Comparison of ENCODE assay signal across 8 cellular contexts in the genomic region with DNA sequence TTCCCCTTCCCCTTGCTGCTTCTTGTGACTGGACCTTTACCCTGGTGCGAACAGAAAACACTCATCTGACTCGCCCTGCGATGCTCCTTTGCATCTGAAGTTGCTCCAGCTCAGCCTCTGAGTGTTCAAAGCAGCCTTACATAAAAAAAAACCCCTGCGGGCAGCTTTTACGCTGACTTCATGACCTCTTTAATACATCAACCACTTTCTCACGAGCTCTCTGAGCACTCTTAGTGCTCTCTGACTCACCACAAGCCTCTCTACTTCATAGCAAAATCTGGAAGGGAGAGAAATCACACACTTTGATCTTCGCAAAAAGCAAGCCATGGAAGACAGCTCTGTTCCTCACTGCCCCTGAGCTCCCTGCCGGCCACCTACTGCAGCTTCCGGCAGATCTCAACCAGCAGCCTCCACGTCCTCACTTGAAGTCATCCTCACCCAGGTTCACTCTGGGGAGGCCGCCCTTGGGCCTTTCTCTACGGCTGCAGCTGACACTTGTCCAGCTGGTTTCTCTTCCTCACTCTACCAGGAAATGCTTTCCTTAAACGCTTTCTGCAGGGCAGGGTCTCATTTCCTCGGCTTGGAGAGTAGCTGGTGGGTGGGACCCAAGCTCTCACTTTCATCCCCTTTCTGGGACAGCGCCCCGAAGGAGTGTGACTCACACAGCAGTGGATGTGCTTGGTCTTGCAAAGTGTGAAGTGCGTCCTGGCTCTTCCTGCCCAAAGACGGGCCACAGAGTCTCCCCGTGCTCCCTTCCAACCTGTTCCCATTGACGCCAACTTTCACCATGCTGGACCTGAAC. TPM values are rescaled to one million over a fixed set of nuclear protein-coding genes. Genes with fewer than 3 reads are reported as not detected.
DNase-seq lines count a peak whose midpoint lies in the region; ATAC-seq, FAIRE-seq and TF ChIP-seq lines count a peak whose summit lies in the region.

No MANE protein-coding gene starts in this region.

- BruUV-seq in Caco-2 (replicated peaks; lab: Mats Ljungman, UMichigan) (no TSS peak), K562 (replicated peaks; lab: Mats Ljungman, UMichigan) (no TSS peak)

- H3K9me3 ChIP-seq in Caco-2 (no peaks in the 10 kb centered on the region), K562 (replicated peaks; ENCODE audit: control insufficient read depth, insufficient read depth, low read depth, low read length) (no peaks in the 10 kb centered on the region), mucosa of descending colon (no peaks in the 10 kb centered on the region), esophagus muscularis mucosa (no peaks in the 10 kb centered on the region)

- intact Hi-C loops in Caco-2 (cut with micrococcal nuclease; ENCODE audit: unreplicated experiment): loop anchor here (1.0 to 2.0 kb wide), 5 partner anchors 10 to 71 kb away; no protein-coding TSS in a partner anchor
- intact Hi-C loops in K562 (cut with micrococcal nuclease): loop anchor here (1.0 kb wide), 3 partner anchors 19 to 71 kb away; no protein-coding TSS in a partner anchor
- intact Hi-C loops in mucosa of descending colon (cut with DNase I, micrococcal nuclease): loop anchor here (5.0 kb wide), 2 partner anchors 63 to 113 kb away; no protein-coding TSS in a partner anchor
- intact Hi-C loops in esophagus muscularis mucosa (cut with DNase I): loop anchor here (1.0 to 5.0 kb wide), 2 partner anchors 65 to 72 kb away; no protein-coding TSS in a partner anchor

- H3K9ac ChIP-seq in K562 (ENCODE audit: insufficient read depth in 1 of 2, low read depth in 2 of 2, low read length in 2 of 2): peak overlapping the region; percentile 3 to 57; a peak in 2 of 4 replicates

- H3K4me3 Mint-ChIP-seq in Caco-2 (ENCODE audit: unreplicated experiment): peak overlapping the region; percentile 17

- H2AFZ ChIP-seq in K562 (ENCODE audit: low read depth, low read length): peak overlapping the region; percentile 94

- no peaks in the 10 kb centered on the region for H3K27me3 Mint-ChIP-seq in Caco-2 (ENCODE audit: insufficient read depth, unreplicated experiment)

- no peaks in the 10 kb centered on the region for H3K9me3 Mint-ChIP-seq in Caco-2 (ENCODE audit: unreplicated experiment)

- H3K4me3 ChIP-seq in Caco-2 (ENCODE audit: low read depth, low read length) (no peak overlapping the region), K562 (no peak overlapping the region), mucosa of descending colon (no peak overlapping the region), esophagus muscularis mucosa (no peak overlapping the region)

- TF ChIP-seq EP300 in K562 (IDR thresholded peaks at IDR 0.05; ENCODE audit: low read length) (no peak), esophagus muscularis mucosa (IDR thresholded peaks at IDR 0.05) (no peak)

- no peaks in the 10 kb centered on the region for H3K27me3 ChIP-seq in Caco-2 (replicated peaks; ENCODE audit: control insufficient read depth, insufficient read depth, low read length)
- H3K27me3 ChIP-seq in K562 (ENCODE audit: control insufficient read depth in 2 of 2, insufficient read depth in 2 of 2, low read length in 2 of 2): peaks cover 0 to 12% of the 10 kb centered on the region in 2 experiments; a peak in 2 of 5 replicates
- H3K27me3 ChIP-seq in esophagus muscularis mucosa: peaks cover 0 to 33% (median 0%) of the 10 kb centered on the region in 4 donors

- H3K4me1 ChIP-seq in Caco-2: peaks cover 22% of the 10 kb centered on the region
- H3K4me1 ChIP-seq in K562 (replicated peaks in 1 of 2; ENCODE audit: control insufficient read depth in 2 of 2, insufficient read depth in 2 of 2, low read length in 2 of 2): peaks cover 7 to 16% of the 10 kb centered on the region in 2 experiments; a peak in 3 of 5 replicates
- no peaks in the 10 kb centered on the region for H3K4me1 ChIP-seq in mucosa of descending colon (ENCODE audit: low read depth)
- H3K4me1 ChIP-seq in esophagus muscularis mucosa: peaks cover 0 to 21% (median 13%) of the 10 kb centered on the region in 4 donors

- H3K4me2 ChIP-seq in K562 (ENCODE audit: insufficient read depth, low read length): no peak overlapping the region

- H3K27ac ChIP-seq in K562 (ENCODE audit: extremely low read depth, low read depth, low read length): no peak overlapping the region
- H3K27ac ChIP-seq in esophagus muscularis mucosa (replicated peaks in 1 of 4): peak overlapping the region in 1 of 4 donors; percentile 30

- H4K20me1 ChIP-seq in K562 (replicated peaks; ENCODE audit: control insufficient read depth, insufficient read depth, low read length): no peaks in the 10 kb centered on the region

- no peaks in the 10 kb centered on the region for H3K9me1 ChIP-seq in K562 (ENCODE audit: control insufficient read depth, insufficient read depth, low read length)

- H3K36me3 ChIP-seq in Caco-2 (ENCODE audit: control insufficient read depth, insufficient read depth, low read length): no peaks in the 10 kb centered on the region
- no peaks in the 10 kb centered on the region for H3K36me3 ChIP-seq in K562 (ENCODE audit: control insufficient read depth, insufficient read depth, low read length)
- no peaks in the 10 kb centered on the region for H3K36me3 ChIP-seq in mucosa of descending colon (ENCODE audit: low read depth)
- no peaks in the 10 kb centered on the region for H3K36me3 ChIP-seq in esophagus muscularis mucosa

- TF ChIP-seq POLR2A in K562 (conservative IDR thresholded peaks at IDR 0.05): no peak
- no peak for TF ChIP-seq POLR2A in esophagus muscularis mucosa (IDR thresholded peaks at IDR 0.05; ENCODE audit: low read depth)
- TF ChIP-seq POLR2A in GM18505 (IDR thresholded peaks at IDR 0.05; ENCODE audit: borderline replicate concordance, extremely low read depth, insufficient read depth, insufficient read length): no peak

- DNase-seq in Caco-2 (peak; percentile 49 to 69), H4 (ENCODE audit: low spot score) (peak; percentile 83), RCC 7860 (ENCODE audit: low spot score) (peak; percentile 85), K562 (ENCODE audit: extremely low read depth in 1 of 4, low spot score in 3 of 4) (no peak), mucosa of descending colon (peak in 1 of 3 donors; percentile 39), HEK293T (ENCODE audit: extremely low spot score) (no peak), esophagus muscularis mucosa (ENCODE audit: extremely low spot score) (no peak)

- FAIRE-seq in RCC 7860 (lab: Jason Lieb, UNC) (peak; percentile 88), K562 (lab: Jason Lieb, UNC) (no peak)

- CTCF ChIA-PET in Caco-2 (lab: Charles Lee): interaction anchor here (1.0 to 4.7 kb wide), 8 partner anchors 11 to 112 kb away, joined by 3 to 148 read pairs (median 16); partner anchors contain the start of genes LMAN2, PDLIM7 and PFN3
- CTCF ChIA-PET in K562 (lab: Yijun Ruan, JAX; ENCODE audit: low intra/inter-chr PET ratio): interaction anchor here (0.6 to 4.6 kb wide), 7 partner anchors 21 to 111 kb away, joined by 3 to 78 read pairs (median 4); no protein-coding TSS in a partner anchor
- CTCF ChIA-PET in HEK293T (lab: Yijun Ruan, JAX): interaction anchor here (0.5 to 4.1 kb wide), 15 partner anchors 9 to 127 kb away, joined by 3 to 56 read pairs (median 5); partner anchors contain the start of gene GRK6

- no peak for ATAC-seq in K562
- ATAC-seq in mucosa of descending colon: peak; percentile 49
- ATAC-seq in GM18505 (IDR thresholded peaks at IDR 0.05; ENCODE audit: unreplicated experiment): no peak

- peaks cover 16% of the 10 kb centered on the region for H3K4me1 Mint-ChIP-seq in Caco-2 (ENCODE audit: low read depth, unreplicated experiment)

- TF ChIP-seq CTCF in Caco-2 (IDR thresholded peaks at IDR 0.05; ENCODE audit: insufficient read depth in 1 of 2, low read depth in 1 of 2, low read length in 1 of 2, severe bottlenecking in 1 of 2, unreplicated experiment in 1 of 2) (no peak), K562 (IDR thresholded peaks at IDR 0.05 in 2 of 3, conservative IDR thresholded peaks at IDR 0.05 in 1 of 3; ENCODE audit: insufficient read depth in 2 of 3, low read depth in 1 of 3, low read length in 3 of 3) (no peak), mucosa of descending colon (IDR thresholded peaks at IDR 0.05) (no peak), esophagus muscularis mucosa (IDR thresholded peaks at IDR 0.05) (no peak)

- TF ChIP-seq RAD21 in K562 (CRISPR knock-in tag; conservative IDR thresholded peaks at IDR 0.05 in 1 of 2, IDR thresholded peaks at IDR 0.05 in 1 of 2): no peak

- POLR2A ChIA-PET in Caco-2 (lab: Charles Lee): interaction anchor here (0.7 to 2.3 kb wide), 6 partner anchors 11 to 38 kb away, joined by 3 to 13 read pairs (median 4); partner anchors contain the start of genes GRK6 and LMAN2
- POLR2A ChIA-PET in K562 (lab: Yijun Ruan, JAX): interaction anchor here (0.6 to 2.0 kb wide), 5 partner anchors 14 to 47 kb away, joined by 3 to 7 read pairs (median 4); no protein-coding TSS in a partner anchor
- POLR2A ChIA-PET in HEK293T (lab: Yijun Ruan, JAX): interaction anchor here (0.7 to 1.5 kb wide), 7 partner anchors 13 to 66 kb away, joined by 3 to 12 read pairs (median 5); partner anchors contain the start of genes GRK6 and LMAN2

- peaks cover 12% of the 10 kb centered on the region for H3K36me3 Mint-ChIP-seq in Caco-2 (ENCODE audit: insufficient read depth, unreplicated experiment)

- in situ Hi-C loops in K562 (cut with MboI): loop anchor here (5.0 to 10.0 kb wide), 2 partner anchors 58 to 675 kb away; partner anchors contain the start of gene PRR7

- no peaks in the 10 kb centered on the region for H3K79me2 ChIP-seq in K562 (ENCODE audit: control insufficient read depth, insufficient read depth, low read length)

- H3K27ac Mint-ChIP-seq in Caco-2 (ENCODE audit: unreplicated experiment): peak overlapping the region; percentile 33

- WGBS in K562 (ENCODE audit: insufficient coverage, low coverage, missing lambda C conversion rate): 57% methylated on average over 19 of the region's 20 CpGs
- WGBS in esophagus muscularis mucosa: 35% methylated on average over 20 of the region's 20 CpGs

RNA-seq across cellular contexts. Expression of gene SLC34A1, which starts 5.3 kb away (rescaled TPM):
- total RNA-seq in Caco-2 (2022): not detected in 2 replicates
- total RNA-seq in H4 (2014; rRNA removed; shearing (Covaris generic)): not detected in 2 replicates
- 0.09 TPM in 1 of 2 replicates, not detected in the other for total RNA-seq in K562 (2011; cell fraction: chromatin; rRNA removed; ENCODE audit: low replicate concordance)
- total RNA-seq in K562 (2011; cell fraction: nucleolus; rRNA removed): not detected in 2 replicates
- total RNA-seq in K562 (2011; cell fraction: nucleoplasm; rRNA removed): not detected in 2 replicates
- not detected in 2 replicates for total RNA-seq in K562 (2014; rRNA removed)
- total RNA-seq in K562 (2014; rRNA removed; fragmentation: Illumina TruSeq; extraction: Trizol): not detected in 2 replicates
- not detected in 2 replicates for total RNA-seq in K562 (2015; rRNA removed; fragmentation: Illumina TruSeq; extraction: Trizol)
- total RNA-seq in K562 (2021): not detected in 2 replicates
- not detected in 2 replicates for polyA plus RNA-seq in K562 (2011; rRNA removed)
- polyA plus RNA-seq in K562 (2011; cell fraction: cytosol; rRNA removed): not detected in 2 replicates
- not detected in 2 replicates for polyA plus RNA-seq in K562 (2011; cell fraction: nucleus; rRNA removed)
- polyA plus RNA-seq in K562 (2012): not detected in 2 replicates
- not detected in 2 replicates for polyA plus RNA-seq in K562 (2014; fragmentation: Illumina TruSeq; extraction: Trizol)
- polyA plus RNA-seq in K562 (2014; fragmentation: Nextera tagmentation; extraction: Ambion mirVana): not detected
- not detected in 2 replicates for polyA plus RNA-seq in K562 (2014; rRNA removed)
- not detected in 2 replicates for polyA minus RNA-seq in K562 (2011; rRNA and poly(A)+ RNA removed)
- not detected in 2 replicates for polyA minus RNA-seq in K562 (2011; cell fraction: cytosol; rRNA and poly(A)+ RNA removed)
- not detected in 2 replicates for polyA minus RNA-seq in K562 (2011; cell fraction: nucleus; rRNA and poly(A)+ RNA removed)
- total RNA-seq in mucosa of descending colon: not detected
- total RNA-seq in esophagus muscularis mucosa: not detected

RNA-seq across cellular contexts. Expression of gene PFN3, which starts 10.9 kb away (rescaled TPM):
- not detected in 2 replicates for total RNA-seq in Caco-2 (2022)
- total RNA-seq in H4 (2014; rRNA removed; shearing (Covaris generic)): not detected in 2 replicates
- not detected in 2 replicates for total RNA-seq in K562 (2011; cell fraction: chromatin; rRNA removed; ENCODE audit: low replicate concordance)
- total RNA-seq in K562 (2011; cell fraction: nucleolus; rRNA removed): not detected in 2 replicates
- not detected in 2 replicates for total RNA-seq in K562 (2011; cell fraction: nucleoplasm; rRNA removed)
- total RNA-seq in K562 (2014; rRNA removed): not detected in 2 replicates
- not detected in 2 replicates for total RNA-seq in K562 (2014; rRNA removed; fragmentation: Illumina TruSeq; extraction: Trizol)
- total RNA-seq in K562 (2015; rRNA removed; fragmentation: Illumina TruSeq; extraction: Trizol): not detected in 2 replicates
- total RNA-seq in K562 (2021): not detected in 2 replicates
- not detected in 2 replicates for polyA plus RNA-seq in K562 (2011; rRNA removed)
- not detected in 2 replicates for polyA plus RNA-seq in K562 (2011; cell fraction: cytosol; rRNA removed)
- polyA plus RNA-seq in K562 (2011; cell fraction: nucleus; rRNA removed): not detected in 2 replicates
- polyA plus RNA-seq in K562 (2012): not detected in 2 replicates
- polyA plus RNA-seq in K562 (2014; fragmentation: Illumina TruSeq; extraction: Trizol): not detected in 2 replicates
- not detected for polyA plus RNA-seq in K562 (2014; fragmentation: Nextera tagmentation; extraction: Ambion mirVana)
- not detected in 2 replicates for polyA plus RNA-seq in K562 (2014; rRNA removed)
- polyA minus RNA-seq in K562 (2011; rRNA and poly(A)+ RNA removed): not detected in 2 replicates
- not detected in 2 replicates for polyA minus RNA-seq in K562 (2011; cell fraction: cytosol; rRNA and poly(A)+ RNA removed)
- polyA minus RNA-seq in K562 (2011; cell fraction: nucleus; rRNA and poly(A)+ RNA removed): 0.67 TPM in 1 of 2 replicates, not detected in the other
- total RNA-seq in mucosa of descending colon: not detected
- not detected for total RNA-seq in esophagus muscularis mucosa

RNA-seq across cellular contexts. Expression of gene F12, which starts 19.8 kb away (rescaled TPM):
- 13.3 and 14.0 TPM in 2 replicates for total RNA-seq in Caco-2 (2022)
- 5.8 and 7.3 TPM in 2 replicates for total RNA-seq in H4 (2014; rRNA removed; shearing (Covaris generic))
- total RNA-seq in K562 (2011; cell fraction: chromatin; rRNA removed; ENCODE audit: low replicate concordance): 2.4 and 7.8 TPM in 2 replicates
- total RNA-seq in K562 (2011; cell fraction: nucleolus; rRNA removed): 12.2 and 13.2 TPM in 2 replicates
- total RNA-seq in K562 (2011; cell fraction: nucleoplasm; rRNA removed): 5.8 and 6.0 TPM in 2 replicates
- total RNA-seq in K562 (2014; rRNA removed): 13.8 and 23.9 TPM in 2 replicates
- total RNA-seq in K562 (2014; rRNA removed; fragmentation: Illumina TruSeq; extraction: Trizol): 0.80 and 1.1 TPM in 2 replicates
- total RNA-seq in K562 (2015; rRNA removed; fragmentation: Illumina TruSeq; extraction: Trizol): 3.6 and 4.7 TPM in 2 replicates
- total RNA-seq in K562 (2021): 18.3 and 22.6 TPM in 2 replicates
- 6.1 and 9.7 TPM in 2 replicates for polyA plus RNA-seq in K562 (2011; rRNA removed)
- polyA plus RNA-seq in K562 (2011; cell fraction: cytosol; rRNA removed): 11.4 and 33.1 TPM in 2 replicates
- polyA plus RNA-seq in K562 (2011; cell fraction: nucleus; rRNA removed): 19.4 and 31.1 TPM in 2 replicates
- 15.5 and 16.0 TPM in 2 replicates for polyA plus RNA-seq in K562 (2012)
- 0.59 and 2.7 TPM in 2 replicates for polyA plus RNA-seq in K562 (2014; fragmentation: Illumina TruSeq; extraction: Trizol)
- polyA plus RNA-seq in K562 (2014; fragmentation: Nextera tagmentation; extraction: Ambion mirVana): 1 to 10 TPM in 1 of 2 experiments, under 1 TPM in 1; 0.91 to 1.3 TPM
- 14.3 and 14.9 TPM in 2 replicates for polyA plus RNA-seq in K562 (2014; rRNA removed)
- polyA minus RNA-seq in K562 (2011; rRNA and poly(A)+ RNA removed): 0.63 and 1.6 TPM in 2 replicates
- 8.3 and 17.7 TPM in 2 replicates for polyA minus RNA-seq in K562 (2011; cell fraction: cytosol; rRNA and poly(A)+ RNA removed)
- polyA minus RNA-seq in K562 (2011; cell fraction: nucleus; rRNA and poly(A)+ RNA removed): 3.9 and 6.0 TPM in 2 replicates
- 1 to 10 TPM; 3.0 to 9.2 (median 7.0) TPM for total RNA-seq in mucosa of descending colon
- total RNA-seq in esophagus muscularis mucosa: under 1 TPM in 1 of 4 donors, not detected in 3; 0.17 TPM

RNA-seq across cellular contexts. Expression of gene RGS14, which starts 31.8 kb away (rescaled TPM):
- 15.2 and 16.7 TPM in 2 replicates for total RNA-seq in Caco-2 (2022)
- 26.2 and 28.1 TPM in 2 replicates for total RNA-seq in H4 (2014; rRNA removed; shearing (Covaris generic))
- total RNA-seq in K562 (2011; cell fraction: chromatin; rRNA removed; ENCODE audit: low replicate concordance): 35.8 and 98.9 TPM in 2 replicates
- 87.6 and 104 TPM in 2 replicates for total RNA-seq in K562 (2011; cell fraction: nucleolus; rRNA removed)
- total RNA-seq in K562 (2011; cell fraction: nucleoplasm; rRNA removed): 52.4 and 57.0 TPM in 2 replicates
- total RNA-seq in K562 (2014; rRNA removed): 63.1 and 86.1 TPM in 2 replicates
- 6.3 and 10.5 TPM in 2 replicates for total RNA-seq in K562 (2014; rRNA removed; fragmentation: Illumina TruSeq; extraction: Trizol)
- total RNA-seq in K562 (2015; rRNA removed; fragmentation: Illumina TruSeq; extraction: Trizol): 34.5 and 38.8 TPM in 2 replicates
- total RNA-seq in K562 (2021): 50.3 and 55.4 TPM in 2 replicates
- polyA plus RNA-seq in K562 (2011; rRNA removed): 21.2 and 40.8 TPM in 2 replicates
- polyA plus RNA-seq in K562 (2011; cell fraction: cytosol; rRNA removed): 54.2 and 98.9 TPM in 2 replicates
- polyA plus RNA-seq in K562 (2011; cell fraction: nucleus; rRNA removed): 174 and 232 TPM in 2 replicates
- polyA plus RNA-seq in K562 (2012): 40.9 and 53.0 TPM in 2 replicates
- 42.0 and 46.3 TPM in 2 replicates for polyA plus RNA-seq in K562 (2014; fragmentation: Illumina TruSeq; extraction: Trizol)
- 1 to 10 TPM in 1 of 2 experiments, under 1 TPM in 1; 0.28 to 1.3 TPM for polyA plus RNA-seq in K562 (2014; fragmentation: Nextera tagmentation; extraction: Ambion mirVana)
- polyA plus RNA-seq in K562 (2014; rRNA removed): 75.9 and 101 TPM in 2 replicates
- polyA minus RNA-seq in K562 (2011; rRNA and poly(A)+ RNA removed): 11.5 and 13.6 TPM in 2 replicates
- polyA minus RNA-seq in K562 (2011; cell fraction: cytosol; rRNA and poly(A)+ RNA removed): 20.3 and 24.8 TPM in 2 replicates
- polyA minus RNA-seq in K562 (2011; cell fraction: nucleus; rRNA and poly(A)+ RNA removed): 49.7 and 64.5 TPM in 2 replicates
- total RNA-seq in mucosa of descending colon: 10 to 100 TPM; 11.1 to 15.2 (median 11.7) TPM
- total RNA-seq in esophagus muscularis mucosa: 10 to 100 TPM in 2 of 4 donors, 1 to 10 TPM in 2; 3.7 to 18.3 (median 11.9) TPM

RNA-seq across cellular contexts. Expression of gene GRK6, which starts 36.9 kb away (rescaled TPM):
- total RNA-seq in Caco-2 (2022) (64.4 and 71.9 TPM in 2 replicates), K562 (2014; rRNA removed) (89.8 and 100 TPM in 2 replicates), K562 (2014; rRNA removed; fragmentation: Illumina TruSeq; extraction: Trizol) (31.2 and 35.7 TPM in 2 replicates), K562 (2015; rRNA removed; fragmentation: Illumina TruSeq; extraction: Trizol) (54.0 and 54.1 TPM in 2 replicates), K562 (2021) (114 and 122 TPM in 2 replicates), mucosa of descending colon (10 to 100 TPM; 38.4 to 48.1 (median 46.7) TPM), esophagus muscularis mucosa (10 to 100 TPM; 29.1 to 44.7 (median 36.3) TPM)
- total RNA-seq in H4 (2014; rRNA removed; shearing (Covaris generic)): 37.7 and 51.9 TPM in 2 replicates
- total RNA-seq in K562 (2011; cell fraction: chromatin; rRNA removed; ENCODE audit: low replicate concordance): 102 and 350 TPM in 2 replicates
- 191 and 204 TPM in 2 replicates for total RNA-seq in K562 (2011; cell fraction: nucleolus; rRNA removed)
- 94.0 and 133 TPM in 2 replicates for total RNA-seq in K562 (2011; cell fraction: nucleoplasm; rRNA removed)
- polyA plus RNA-seq in K562 (2011; rRNA removed) (44.1 and 44.5 TPM in 2 replicates), K562 (2014; fragmentation: Illumina TruSeq; extraction: Trizol) (39.2 and 69.3 TPM in 2 replicates), K562 (2014; fragmentation: Nextera tagmentation; extraction: Ambion mirVana) (1 to 10 TPM in 1 of 2 experiments, under 1 TPM in 1; 0.63 to 1.8 TPM), K562 (2014; rRNA removed) (69.0 and 80.4 TPM in 2 replicates)
- 40.2 and 83.8 TPM in 2 replicates for polyA plus RNA-seq in K562 (2011; cell fraction: cytosol; rRNA removed)
- 80.9 and 141 TPM in 2 replicates for polyA plus RNA-seq in K562 (2011; cell fraction: nucleus; rRNA removed)
- 66.8 and 81.9 TPM in 2 replicates for polyA plus RNA-seq in K562 (2012)
- 60.4 and 79.9 TPM in 2 replicates for polyA minus RNA-seq in K562 (2011; rRNA and poly(A)+ RNA removed)
- polyA minus RNA-seq in K562 (2011; cell fraction: cytosol; rRNA and poly(A)+ RNA removed): 53.3 and 59.0 TPM in 2 replicates
- 78.6 and 92.6 TPM in 2 replicates for polyA minus RNA-seq in K562 (2011; cell fraction: nucleus; rRNA and poly(A)+ RNA removed)

Comparison
In these comparisons a context has a peak if more than half of its experiments do, and no peak if none do; other contexts are left out.
1. DNase-seq: peak in Caco-2 (2 of 2), H4 (single experiment) and RCC 7860 (single experiment); none in K562 (0 of 4), HEK293T (single experiment) and esophagus muscularis mucosa (single experiment).